ENCODE assay signal across 8 cellular contexts in genomic region chr2:197205590-197206215, GRCh38.
DNase-seq lines count a peak whose midpoint lies in the region; ATAC-seq and TF ChIP-seq lines count a peak whose summit lies in the region.

No MANE protein-coding gene starts in this region.

- no peaks in the 10 kb centered on the region for H3K9me2 ChIP-seq in PC-9 (ENCODE audit: insufficient read depth)

- peak; percentile 83 for DNase-seq in activated CD8-positive, alpha-beta T cell treated with anti-CD3 and anti-CD28 coated beads for 36 hours
- peak; percentile 35 to 92 (median 89) for DNase-seq in naive thymus-derived CD4-positive, alpha-beta T cell
- DNase-seq in WTC11 (ENCODE audit: low spot score) (no peak), HK-2 (ENCODE audit: unreplicated experiment) (no peak), NCI-H2081 (lab: John Stamatoyannopoulos, UW) (no peak), PC-9 (no peak)

- CTCF ChIA-PET in activated CD8-positive, alpha-beta T cell treated with anti-CD3 and anti-CD28 coated beads for 36 hours (lab: Charles Lee) = interaction anchor here (0.6 to 4.8 kb wide), 8 partner anchors 7 to 103 kb away, joined by 3 to 29 read pairs (median 5); no protein-coding TSS in a partner anchor
- CTCF ChIA-PET in naive thymus-derived CD4-positive, alpha-beta T cell (lab: Charles Lee) = interaction anchor here (0.7 to 3.0 kb wide), 17 partner anchors 7 to 122 kb away, joined by 3 to 19 read pairs (median 3); partner anchors contain the start of gene ANKRD44
- CTCF ChIA-PET in WTC11 (lab: Charles Lee) = interaction anchor here (1.0 kb wide), 1 partner anchor 153 kb away, joined by 5 read pairs; no protein-coding TSS in a partner anchor
- CTCF ChIA-PET in PC-9 (lab: Charles Lee) = no interaction called here

- H3K4me1 Mint-ChIP-seq in activated CD8-positive, alpha-beta T cell treated with anti-CD3 and anti-CD28 coated beads for 36 hours (ENCODE audit: low read depth) = peaks cover 91% of the 10 kb centered on the region
- H3K4me1 Mint-ChIP-seq in naive thymus-derived CD4-positive, alpha-beta T cell = peaks cover 67 to 98% (median 91%) of the 10 kb centered on the region in 7 donors
- H3K4me1 Mint-ChIP-seq in WTC11 = 0 out of 2 replicates have a peak, but pooled peaks cover 3% of the 10 kb centered on the region

- H3F3A ChIP-seq in PC-9 (ENCODE audit: insufficient read depth, low read depth) = no peaks in the 10 kb centered on the region; the same call in 1 of the 2 replicates

- no peak overlapping the region for H3K4me2 ChIP-seq in PC-9

- no TSS peak for BruUV-seq in PC-9 (replicated peaks; lab: Mats Ljungman, UMichigan)

- TF ChIP-seq CTCF in activated CD8-positive, alpha-beta T cell treated with anti-CD3 and anti-CD28 coated beads for 36 hours (IDR thresholded peaks at IDR 0.05) = no peak
- TF ChIP-seq CTCF in WTC11 (IDR thresholded peaks at IDR 0.05) (no peak), PC-9 (conservative IDR thresholded peaks at IDR 0.05) (no peak)

- peaks cover 0 to 11% (median 0%) of the 10 kb centered on the region in 3 experiments for H3K36me3 ChIP-seq in naive thymus-derived CD4-positive, alpha-beta T cell (ENCODE audit: control insufficient read depth in 2 of 3, insufficient read depth in 3 of 3, low read length in 3 of 3)
- H3K36me3 ChIP-seq in PC-9 (ENCODE audit: low read depth) = no peaks in the 10 kb centered on the region

- H3K36me3 Mint-ChIP-seq in activated CD8-positive, alpha-beta T cell treated with anti-CD3 and anti-CD28 coated beads for 36 hours (ENCODE audit: low read depth) = peaks cover 55% of the 10 kb centered on the region
- peaks cover 14 to 37% (median 28%) of the 10 kb centered on the region in 5 donors for H3K36me3 Mint-ChIP-seq in naive thymus-derived CD4-positive, alpha-beta T cell
- no peaks in the 10 kb centered on the region for H3K36me3 Mint-ChIP-seq in WTC11

- H3K27ac ChIP-seq in naive thymus-derived CD4-positive, alpha-beta T cell (ENCODE audit: low read depth, low read length) = peak overlapping the region; percentile 82
- H3K27ac ChIP-seq in PC-9 = no peak overlapping the region

- H2AFZ ChIP-seq in PC-9 = no peak overlapping the region

- peaks cover 3% of the 10 kb centered on the region for H3K9me3 Mint-ChIP-seq in activated CD8-positive, alpha-beta T cell treated with anti-CD3 and anti-CD28 coated beads for 36 hours
- H3K9me3 Mint-ChIP-seq in naive thymus-derived CD4-positive, alpha-beta T cell = peaks cover 0 to 4% (median 0%) of the 10 kb centered on the region in 11 donors
- H3K9me3 Mint-ChIP-seq in WTC11 = peaks cover 5% of the 10 kb centered on the region

- intact Hi-C loops in activated CD8-positive, alpha-beta T cell treated with anti-CD3 and anti-CD28 coated beads for 36 hours (cut with micrococcal nuclease) = loop anchor here (5.0 kb wide), 1 partner anchor 52 kb away; no protein-coding TSS in a partner anchor
- intact Hi-C loops in naive thymus-derived CD4-positive, alpha-beta T cell (cut with micrococcal nuclease) = loop anchor here (1.0 to 10.0 kb wide), 6 partner anchors 11 to 299 kb away; partner anchors contain the start of genes ANKRD44 (in 1 of the 2) and HSPE1 (in 1 of the 2)
- intact Hi-C loops in PC-9 (cut with micrococcal nuclease; ENCODE audit: unreplicated experiment) = no loop called here

- H3K79me2 ChIP-seq in PC-9 (ENCODE audit: low read depth) = no peaks in the 10 kb centered on the region

- H4K20me1 ChIP-seq in PC-9 (ENCODE audit: insufficient read depth) = no peaks in the 10 kb centered on the region

- H3K4me3 ChIP-seq in naive thymus-derived CD4-positive, alpha-beta T cell (ENCODE audit: low read length) = peak overlapping the region; percentile 24
- no peak overlapping the region for H3K4me3 ChIP-seq in PC-9

- no peaks in the 10 kb centered on the region for H3K9me3 ChIP-seq in naive thymus-derived CD4-positive, alpha-beta T cell (ENCODE audit: control insufficient read depth in 2 of 3, low read length in 3 of 3)
- no peaks in the 10 kb centered on the region for H3K9me3 ChIP-seq in PC-9 (ENCODE audit: insufficient read depth, low read depth)

- peaks cover 79 to 92% of the 10 kb centered on the region in 2 donors for H3K4me1 ChIP-seq in naive thymus-derived CD4-positive, alpha-beta T cell (ENCODE audit: control insufficient read depth in 2 of 2, insufficient read depth in 2 of 2, low read length in 2 of 2)
- peaks cover 18% of the 10 kb centered on the region for H3K4me1 ChIP-seq in PC-9 (replicated peaks; ENCODE audit: insufficient read depth)

- peak overlapping the region; percentile 97 for H3K27ac Mint-ChIP-seq in activated CD8-positive, alpha-beta T cell treated with anti-CD3 and anti-CD28 coated beads for 36 hours
- H3K27ac Mint-ChIP-seq in naive thymus-derived CD4-positive, alpha-beta T cell = peak overlapping the region; percentile 93 to 100 (median 98)
- H3K27ac Mint-ChIP-seq in WTC11 = no peak overlapping the region

- H3K27me3 Mint-ChIP-seq in activated CD8-positive, alpha-beta T cell treated with anti-CD3 and anti-CD28 coated beads for 36 hours = no peaks in the 10 kb centered on the region
- no peaks in the 10 kb centered on the region for H3K27me3 Mint-ChIP-seq in naive thymus-derived CD4-positive, alpha-beta T cell
- no peaks in the 10 kb centered on the region for H3K27me3 Mint-ChIP-seq in WTC11 (ENCODE audit: low read depth)

- ATAC-seq in GM19324 (IDR thresholded peaks at IDR 0.05; ENCODE audit: low FRiP score, unreplicated experiment) = peak; percentile 46
- ATAC-seq in HG03159 (IDR thresholded peaks at IDR 0.05; ENCODE audit: unreplicated experiment) = peak; percentile 76
- peak; percentile 83 for ATAC-seq in activated CD8-positive, alpha-beta T cell treated with anti-CD3 and anti-CD28 coated beads for 36 hours
- ATAC-seq in naive thymus-derived CD4-positive, alpha-beta T cell = peak; percentile 92
- ATAC-seq in WTC11 = no peak

- POLR2A ChIA-PET in activated CD8-positive, alpha-beta T cell treated with anti-CD3 and anti-CD28 coated beads for 36 hours (lab: Charles Lee) = interaction anchor here (0.8 to 5.2 kb wide), 8 partner anchors 12 to 103 kb away, joined by 3 to 26 read pairs (median 4); partner anchors contain the start of gene ANKRD44
- POLR2A ChIA-PET in naive thymus-derived CD4-positive, alpha-beta T cell (lab: Charles Lee) = interaction anchor here (0.7 to 14.4 kb wide), 20 partner anchors 5 to 121 kb away, joined by 3 to 254 read pairs (median 5); partner anchors contain the start of gene ANKRD44
- POLR2A ChIA-PET in WTC11 (lab: Charles Lee) = no interaction called here
- POLR2A ChIA-PET in PC-9 (lab: Charles Lee; ENCODE audit: unreplicated experiment) = no interaction called here

- H3K4me3 Mint-ChIP-seq in activated CD8-positive, alpha-beta T cell treated with anti-CD3 and anti-CD28 coated beads for 36 hours = peak overlapping the region; percentile 65
- peak overlapping the region; percentile 51 to 87 (median 77) for H3K4me3 Mint-ChIP-seq in naive thymus-derived CD4-positive, alpha-beta T cell
- no peak overlapping the region for H3K4me3 Mint-ChIP-seq in WTC11

- H3K27me3 ChIP-seq in naive thymus-derived CD4-positive, alpha-beta T cell (ENCODE audit: control insufficient read depth in 2 of 2, insufficient read depth in 2 of 2, low read length in 2 of 2) = no peaks in the 10 kb centered on the region
- no peaks in the 10 kb centered on the region for H3K27me3 ChIP-seq in PC-9 (ENCODE audit: insufficient read depth, low read depth)

TF ChIP-seq in WTC11, 78 proteins besides CTCF, POLR2A, EP300 and RAD21:
- TF ChIP-seq MYBL2 (CRISPR knock-in tag; IDR thresholded peaks at IDR 0.05) = no peak
- TF ChIP-seq PRRX2 (CRISPR knock-in tag; IDR thresholded peaks at IDR 0.05) = no peak
- TF ChIP-seq SOX15 (CRISPR knock-in tag; IDR thresholded peaks at IDR 0.05) = no peak
- no peak for TF ChIP-seq TEAD1 (CRISPR knock-in tag; IDR thresholded peaks at IDR 0.05)

Comparison
In these comparisons a context has a peak if more than half of its experiments do, and no peak if none do; other contexts are left out.
1. DNase-seq: peak in activated CD8-positive, alpha-beta T cell treated with anti-CD3 and anti-CD28 coated beads for 36 hours (single experiment) and naive thymus-derived CD4-positive, alpha-beta T cell (9 of 9); none in WTC11 (single experiment), HK-2 (single experiment), NCI-H2081 (0 of 2) and PC-9 (0 of 2).
2. POLR2A ChIA-PET loops: an anchor here in activated CD8-positive, alpha-beta T cell treated with anti-CD3 and anti-CD28 coated beads for 36 hours (0.8 to 5.2 kb wide) and naive thymus-derived CD4-positive, alpha-beta T cell (0.7 to 14.4 kb wide); none called in WTC11 and PC-9.